Comparison of ENCODE assay signal across 8 cellular contexts in the genomic region with DNA sequence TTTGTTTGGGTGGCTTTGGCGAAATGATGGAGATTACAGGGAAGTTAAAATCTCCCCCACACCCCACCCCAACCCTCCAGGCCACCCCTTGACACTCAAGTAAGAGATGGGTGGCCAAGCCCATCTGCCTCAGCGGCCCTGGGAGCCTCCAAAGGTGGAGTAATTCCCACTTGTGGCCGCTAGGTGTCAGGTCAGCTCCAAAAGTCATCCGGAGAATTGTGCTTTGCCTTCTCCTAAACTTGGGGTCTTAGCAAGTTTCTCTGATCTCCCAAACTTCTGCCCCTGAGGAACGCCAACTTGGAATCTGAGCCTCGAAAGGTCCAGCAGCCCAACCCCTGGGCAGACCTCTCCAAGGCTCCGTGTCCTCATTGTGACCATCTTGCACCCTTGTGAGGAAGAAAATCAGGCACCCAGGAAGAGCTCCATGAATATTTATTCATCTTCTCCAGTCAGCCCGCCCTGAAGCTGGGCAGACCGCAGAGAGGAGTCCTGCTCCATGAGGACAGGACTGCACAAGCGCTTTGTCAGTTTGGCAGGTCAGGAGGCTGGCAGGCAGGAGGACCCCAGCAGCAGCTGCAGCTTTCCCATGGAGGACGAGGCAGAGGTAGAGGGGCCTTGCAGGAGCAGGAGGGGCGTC. TPM values are rescaled to one million over a fixed set of nuclear protein-coding genes. Genes with fewer than 3 reads are reported as not detected.
DNase-seq lines count a peak whose midpoint lies in the region; ATAC-seq and TF ChIP-seq lines count a peak whose summit lies in the region.

No MANE protein-coding gene starts in this region.

- TF ChIP-seq CTCF in choroid plexus epithelial cell (conservative IDR thresholded peaks at IDR 0.05; ENCODE audit: low read depth, low read length) (peak; percentile 84), lung (IDR thresholded peaks at IDR 0.05; ENCODE audit: control extremely low read depth, extremely low read depth) (peak; percentile 86)

- no peaks in the 10 kb centered on the region for H3K36me3 ChIP-seq in lung (ENCODE audit: control insufficient read depth in 2 of 2, insufficient read depth in 2 of 2, low read length in 2 of 2)

- H3K4me3 ChIP-seq in choroid plexus epithelial cell (ENCODE audit: low read depth, low read length) (no peak overlapping the region), lung (no peak overlapping the region)

- no peak for ATAC-seq in lung (ENCODE audit: insufficient read depth, low FRiP score)
- ATAC-seq in GM18867 (IDR thresholded peaks at IDR 0.05; ENCODE audit: unreplicated experiment), result no peak

- H3K27ac ChIP-seq in lung (ENCODE audit: low read depth in 1 of 2, low read length in 1 of 2), result no peak overlapping the region

- H3K4me1 ChIP-seq in lung (ENCODE audit: control insufficient read depth in 2 of 2, insufficient read depth in 2 of 2, low read length in 2 of 2), result peaks cover 0 to 8% of the 10 kb centered on the region in 2 donors

- DNase-seq in NCI-H2196 (lab: John Stamatoyannopoulos, UW; ENCODE audit: unreplicated experiment), result peak; percentile 66
- no peak for DNase-seq in NCI-H2196 treated with DMSO at 0.1 percent for 48 hours (lab: John Stamatoyannopoulos, UW; ENCODE audit: unreplicated experiment)
- DNase-seq in NCI-H1930 (lab: John Stamatoyannopoulos, UW), result peak; percentile 11 to 53
- DNase-seq in activated CD4-positive, alpha-beta T cell treated with anti-CD3 and anti-CD28 coated beads for 4 hours, result peak; percentile 61 to 68
- DNase-seq in choroid plexus epithelial cell (ENCODE audit: low read depth), result peak; percentile 60
- DNase-seq in lung (ENCODE audit: low spot score), result peak; percentile 56
- peak; percentile 32 to 34 for DNase-seq in stimulated activated CD8-positive, alpha-beta memory T cell treated with anti-CD3 and anti-CD28 coated beads, Interleukin-15, amount 100 ng/mL, for 4 hours (ENCODE audit: low read depth in 2 of 2)

- 29 to 39% methylated on average over 12 of the region's 12 CpGs for WGBS in lung, 2 donors

- no peaks in the 10 kb centered on the region for H3K27me3 ChIP-seq in lung (ENCODE audit: control insufficient read depth, insufficient read depth)

- H3K9me3 ChIP-seq in lung (ENCODE audit: control insufficient read depth in 2 of 2, insufficient read depth in 1 of 2, low read length in 1 of 2), result peaks cover 0 to 3% of the 10 kb centered on the region in 2 donors

RNA-seq across cellular contexts. Expression of a gene that starts 46.7 kb away (rescaled TPM):
- total RNA-seq in lung, result not detected
- not detected for polyA plus RNA-seq in lung
